ENCODE assay signal across 1 cellular context in the genomic region with DNA sequence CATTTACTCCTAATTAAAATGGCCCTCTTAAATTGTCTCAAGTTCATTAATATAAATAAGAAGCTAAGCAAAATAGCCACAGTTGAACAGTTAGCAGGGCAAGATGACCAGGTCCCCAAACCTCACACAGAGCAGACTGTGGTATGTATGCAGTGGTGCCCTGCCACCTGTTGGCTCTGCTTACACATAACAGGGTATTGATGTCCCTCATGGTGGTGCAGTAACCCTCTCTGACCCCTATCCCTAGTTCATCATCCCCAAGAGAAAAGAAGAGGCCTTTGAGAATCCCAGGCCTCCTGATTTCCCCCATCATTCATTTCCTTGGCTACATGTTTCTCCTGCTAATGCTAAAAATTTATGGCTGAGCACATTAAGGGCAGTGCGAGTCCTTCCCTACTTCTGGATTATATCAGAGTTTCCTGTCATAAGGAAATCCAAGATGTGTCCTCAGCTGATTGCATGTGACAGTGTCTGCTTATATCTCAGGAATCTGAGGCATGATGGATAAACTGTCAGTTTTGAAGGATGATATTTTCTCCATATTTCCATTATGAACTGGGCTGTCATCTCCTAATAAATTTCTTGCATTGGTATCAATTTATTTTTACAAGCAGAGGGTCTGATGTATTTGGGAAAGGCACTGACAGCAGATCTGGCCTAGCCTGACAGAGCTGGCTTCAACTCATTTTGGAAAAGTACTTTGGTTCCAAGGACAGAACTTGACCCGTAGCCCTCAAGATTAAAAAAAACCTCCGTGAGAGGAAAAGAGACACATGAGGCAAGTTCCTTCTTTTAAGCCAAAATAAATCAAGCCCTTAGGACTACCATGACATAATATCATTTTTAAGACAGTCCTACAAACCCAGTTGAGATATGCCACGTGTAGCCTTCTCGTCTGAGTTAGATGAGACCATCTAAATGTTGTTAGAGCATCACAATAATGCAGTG.
TF ChIP-seq lines count a peak whose summit lies in the region.

No MANE protein-coding gene starts in this region.

TF ChIP-seq in SK-N-SH, 30 proteins besides CTCF, POLR2A, EP300 and RAD21 (continued from another document):
- TF ChIP-seq, protein P1, sequence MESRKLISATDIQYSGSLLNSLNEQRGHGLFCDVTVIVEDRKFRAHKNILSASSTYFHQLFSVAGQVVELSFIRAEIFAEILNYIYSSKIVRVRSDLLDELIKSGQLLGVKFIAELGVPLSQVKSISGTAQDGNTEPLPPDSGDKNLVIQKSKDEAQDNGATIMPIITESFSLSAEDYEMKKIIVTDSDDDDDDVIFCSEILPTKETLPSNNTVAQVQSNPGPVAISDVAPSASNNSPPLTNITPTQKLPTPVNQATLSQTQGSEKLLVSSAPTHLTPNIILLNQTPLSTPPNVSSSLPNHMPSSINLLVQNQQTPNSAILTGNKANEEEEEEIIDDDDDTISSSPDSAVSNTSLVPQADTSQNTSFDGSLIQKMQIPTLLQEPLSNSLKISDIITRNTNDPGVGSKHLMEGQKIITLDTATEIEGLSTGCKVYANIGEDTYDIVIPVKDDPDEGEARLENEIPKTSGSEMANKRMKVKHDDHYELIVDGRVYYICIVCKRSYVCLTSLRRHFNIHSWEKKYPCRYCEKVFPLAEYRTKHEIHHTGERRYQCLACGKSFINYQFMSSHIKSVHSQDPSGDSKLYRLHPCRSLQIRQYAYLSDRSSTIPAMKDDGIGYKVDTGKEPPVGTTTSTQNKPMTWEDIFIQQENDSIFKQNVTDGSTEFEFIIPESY (IDR thresholded peaks at IDR 0.05; ENCODE audit: borderline replicate concordance, low read depth) = no peak
- TF ChIP-seq NFIC (IDR thresholded peaks at IDR 0.05; ENCODE audit: borderline replicate concordance) (no peak), RFX5 (IDR thresholded peaks at IDR 0.05; ENCODE audit: low read length) (no peak), MEF2A (IDR thresholded peaks at IDR 0.05; ENCODE audit: borderline replicate concordance, low read depth) (no peak), TCF12 (IDR thresholded peaks at IDR 0.05) (peak; percentile 70), EZH2phosphoT487 (IDR thresholded peaks at IDR 0.05; ENCODE audit: borderline replicate concordance, low read depth) (no peak), ELF1 (IDR thresholded peaks at IDR 0.05) (no peak), NRF1 (IDR thresholded peaks at IDR 0.05; ENCODE audit: low read depth, low read length) (no peak), SIN3A (IDR thresholded peaks at IDR 0.05; ENCODE audit: borderline replicate concordance, low read depth, low read length) (no peak), SMC3 (IDR thresholded peaks at IDR 0.05; ENCODE audit: low read depth, low read length) (peak; percentile 29), RXRA (IDR thresholded peaks at IDR 0.05; ENCODE audit: borderline replicate concordance, low read depth) (no peak), FOSL2 (IDR thresholded peaks at IDR 0.05; ENCODE audit: borderline replicate concordance, low read depth) (no peak), PBX3 (IDR thresholded peaks at IDR 0.05) (peak; percentile 79), IRF3 (IDR thresholded peaks at IDR 0.05; ENCODE audit: low read depth, low read length) (no peak), TAF1 (IDR thresholded peaks at IDR 0.05; ENCODE audit: borderline replicate concordance, low read depth, low read length) (no peak)
- TF ChIP-seq, protein P2, sequence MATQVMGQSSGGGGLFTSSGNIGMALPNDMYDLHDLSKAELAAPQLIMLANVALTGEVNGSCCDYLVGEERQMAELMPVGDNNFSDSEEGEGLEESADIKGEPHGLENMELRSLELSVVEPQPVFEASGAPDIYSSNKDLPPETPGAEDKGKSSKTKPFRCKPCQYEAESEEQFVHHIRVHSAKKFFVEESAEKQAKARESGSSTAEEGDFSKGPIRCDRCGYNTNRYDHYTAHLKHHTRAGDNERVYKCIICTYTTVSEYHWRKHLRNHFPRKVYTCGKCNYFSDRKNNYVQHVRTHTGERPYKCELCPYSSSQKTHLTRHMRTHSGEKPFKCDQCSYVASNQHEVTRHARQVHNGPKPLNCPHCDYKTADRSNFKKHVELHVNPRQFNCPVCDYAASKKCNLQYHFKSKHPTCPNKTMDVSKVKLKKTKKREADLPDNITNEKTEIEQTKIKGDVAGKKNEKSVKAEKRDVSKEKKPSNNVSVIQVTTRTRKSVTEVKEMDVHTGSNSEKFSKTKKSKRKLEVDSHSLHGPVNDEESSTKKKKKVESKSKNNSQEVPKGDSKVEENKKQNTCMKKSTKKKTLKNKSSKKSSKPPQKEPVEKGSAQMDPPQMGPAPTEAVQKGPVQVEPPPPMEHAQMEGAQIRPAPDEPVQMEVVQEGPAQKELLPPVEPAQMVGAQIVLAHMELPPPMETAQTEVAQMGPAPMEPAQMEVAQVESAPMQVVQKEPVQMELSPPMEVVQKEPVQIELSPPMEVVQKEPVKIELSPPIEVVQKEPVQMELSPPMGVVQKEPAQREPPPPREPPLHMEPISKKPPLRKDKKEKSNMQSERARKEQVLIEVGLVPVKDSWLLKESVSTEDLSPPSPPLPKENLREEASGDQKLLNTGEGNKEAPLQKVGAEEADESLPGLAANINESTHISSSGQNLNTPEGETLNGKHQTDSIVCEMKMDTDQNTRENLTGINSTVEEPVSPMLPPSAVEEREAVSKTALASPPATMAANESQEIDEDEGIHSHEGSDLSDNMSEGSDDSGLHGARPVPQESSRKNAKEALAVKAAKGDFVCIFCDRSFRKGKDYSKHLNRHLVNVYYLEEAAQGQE (IDR thresholded peaks at IDR 0.05; ENCODE audit: low read depth, low read length) = no peak
